Comparison of ENCODE assay signal across 24 cellular contexts in genomic region chr4:79599691-79600090, GRCh38.
"Had no signal": no experiment of that assay in that cellular context is flagged by ENCODE, and none has a peak within 500 bp of the region (broad histone marks: within the 10 kb centered on the region; RNA-seq: fewer than 3 reads in every experiment).

No MANE protein-coding gene starts in this region.

- H3K4me3 ChIP-seq: breast epithelium, dorsolateral prefrontal cortex, lower lobe of right lung, mucosa of descending colon, suprapubic skin, transverse colon had no signal

- DNase-seq: activated CD4-positive, alpha-beta T cell treated with anti-CD3 and anti-CD28 coated beads for 36 hours; activated CD4-positive, CD25-positive, alpha-beta regulatory T cell; activated CD8-positive, alpha-beta memory T cell treated with anti-CD3 and anti-CD28 coated beads, Interleukin-2, amount 10 ng/mL, durations not matched to agents 7 days and 5 days; activated CD8-positive, alpha-beta T cell treated with anti-CD3 and anti-CD28 coated beads, Interleukin-2, amount 10 ng/mL, durations not matched to agents 7 days and 5 days; activated naive CD8-positive, alpha-beta T cell treated with anti-CD3 and anti-CD28 coated beads, Interleukin-2, amount 50 U/mL, for 24 hours; activated T-cell treated with anti-CD3 and anti-CD28 coated beads, Interleukin-2, amount 50 U/mL, for 48 hours; amygdala; dorsolateral prefrontal cortex; effector memory CD4-positive, alpha-beta T cell; head of caudate nucleus; kidney; lower lobe of right lung; mucosa of descending colon; small intestine; stimulated activated CD4-positive, alpha-beta T cell treated with anti-CD3 and anti-CD28 coated beads, Interleukin-1b, Interleukin-23, amount 100 ng/mL, for 48 hours; stimulated activated CD4-positive, alpha-beta T cell treated with anti-CD3 and anti-CD28 coated beads, Interleukin-4, amount 100 ng/mL, for 4 hours; stimulated activated CD8-positive, alpha-beta memory T cell treated with anti-CD3 and anti-CD28 coated beads, Interleukin-4, amount 100 ng/mL, for 48 hours; stimulated activated naive CD4-positive, alpha-beta T cell; T-helper 2 cell; transverse colon had no signal

- H3K9me3 ChIP-seq: breast epithelium, lower lobe of right lung, mucosa of descending colon, suprapubic skin, transverse colon had no signal

- FAIRE-seq: colon, kidney, small intestine had no signal

- ATAC-seq: activated CD4-positive, alpha-beta T cell treated with anti-CD3 and anti-CD28 coated beads for 36 hours; activated CD8-positive, alpha-beta memory T cell treated with anti-CD3 and anti-CD28 coated beads, Interleukin-2, amount 10 ng/mL, durations not matched to agents 7 days and 5 days; activated CD8-positive, alpha-beta T cell treated with anti-CD3 and anti-CD28 coated beads, Interleukin-2, amount 10 ng/mL, durations not matched to agents 7 days and 5 days; activated naive CD8-positive, alpha-beta T cell treated with anti-CD3 and anti-CD28 coated beads, Interleukin-2, amount 50 U/mL, for 24 hours; lower lobe of right lung; mucosa of descending colon; sciatic nerve had no signal

- H3K4me1 ChIP-seq: breast epithelium, lower lobe of right lung, transverse colon had no signal

- H3K27me3 ChIP-seq: breast epithelium, suprapubic skin, transverse colon had no signal

- H3K27ac ChIP-seq: breast epithelium, lower lobe of right lung, suprapubic skin had no signal

- H3K36me3 ChIP-seq: breast epithelium, lower lobe of right lung, suprapubic skin, transverse colon had no signal
